ENCODE assay signal across 1 cellular context in the genomic region with DNA sequence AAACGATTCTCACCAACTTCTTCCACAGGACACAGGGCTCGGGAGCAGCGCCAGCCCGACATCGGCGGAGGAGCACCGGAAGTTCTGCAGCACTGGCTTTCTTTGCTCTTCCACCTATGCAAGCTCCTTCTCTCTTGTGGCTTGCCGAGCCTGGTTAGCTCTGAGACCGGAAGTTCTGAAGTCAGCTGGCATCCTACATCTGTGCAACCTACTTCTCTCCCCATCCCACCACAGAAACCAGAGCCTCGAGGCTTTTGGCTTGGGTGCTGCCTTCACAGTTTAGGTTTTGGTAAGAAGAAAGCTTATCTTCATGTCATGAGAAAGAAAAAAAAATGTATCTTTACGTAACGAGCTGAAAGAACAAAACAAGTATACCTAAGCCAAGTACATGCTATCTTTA.
TF ChIP-seq lines count a peak whose summit lies in the region.

No MANE protein-coding gene starts in this region.

TF ChIP-seq in GM12878, 131 proteins besides CTCF, POLR2A, EP300 and RAD21 (continued from another document and continues in another):
- TF ChIP-seq, protein P1, sequence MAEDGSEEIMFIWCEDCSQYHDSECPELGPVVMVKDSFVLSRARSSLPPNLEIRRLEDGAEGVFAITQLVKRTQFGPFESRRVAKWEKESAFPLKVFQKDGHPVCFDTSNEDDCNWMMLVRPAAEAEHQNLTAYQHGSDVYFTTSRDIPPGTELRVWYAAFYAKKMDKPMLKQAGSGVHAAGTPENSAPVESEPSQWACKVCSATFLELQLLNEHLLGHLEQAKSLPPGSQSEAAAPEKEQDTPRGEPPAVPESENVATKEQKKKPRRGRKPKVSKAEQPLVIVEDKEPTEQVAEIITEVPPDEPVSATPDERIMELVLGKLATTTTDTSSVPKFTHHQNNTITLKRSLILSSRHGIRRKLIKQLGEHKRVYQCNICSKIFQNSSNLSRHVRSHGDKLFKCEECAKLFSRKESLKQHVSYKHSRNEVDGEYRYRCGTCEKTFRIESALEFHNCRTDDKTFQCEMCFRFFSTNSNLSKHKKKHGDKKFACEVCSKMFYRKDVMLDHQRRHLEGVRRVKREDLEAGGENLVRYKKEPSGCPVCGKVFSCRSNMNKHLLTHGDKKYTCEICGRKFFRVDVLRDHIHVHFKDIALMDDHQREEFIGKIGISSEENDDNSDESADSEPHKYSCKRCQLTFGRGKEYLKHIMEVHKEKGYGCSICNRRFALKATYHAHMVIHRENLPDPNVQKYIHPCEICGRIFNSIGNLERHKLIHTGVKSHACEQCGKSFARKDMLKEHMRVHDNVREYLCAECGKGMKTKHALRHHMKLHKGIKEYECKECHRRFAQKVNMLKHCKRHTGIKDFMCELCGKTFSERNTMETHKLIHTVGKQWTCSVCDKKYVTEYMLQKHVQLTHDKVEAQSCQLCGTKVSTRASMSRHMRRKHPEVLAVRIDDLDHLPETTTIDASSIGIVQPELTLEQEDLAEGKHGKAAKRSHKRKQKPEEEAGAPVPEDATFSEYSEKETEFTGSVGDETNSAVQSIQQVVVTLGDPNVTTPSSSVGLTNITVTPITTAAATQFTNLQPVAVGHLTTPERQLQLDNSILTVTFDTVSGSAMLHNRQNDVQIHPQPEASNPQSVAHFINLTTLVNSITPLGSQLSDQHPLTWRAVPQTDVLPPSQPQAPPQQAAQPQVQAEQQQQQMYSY (CRISPR knock-in tag; IDR thresholded peaks at IDR 0.05): no peak
- TF ChIP-seq CBFB (IDR thresholded peaks at IDR 0.05; ENCODE audit: low read depth) (peak; percentile 96), BACH1 (IDR thresholded peaks at IDR 0.05; ENCODE audit: borderline replicate concordance) (no peak; the same call in 1 of the 2 replicates), MEF2A (IDR thresholded peaks at IDR 0.05; ENCODE audit: insufficient read depth, low read depth, low read length) (peak; percentile 58; the same call in 1 of the 2 replicates), RELA (IDR thresholded peaks at IDR 0.05; ENCODE audit: borderline replicate concordance, partially characterized antibody) (no peak), MYC (IDR thresholded peaks at IDR 0.05; ENCODE audit: insufficient read depth, insufficient read length, insufficient replicate concordance, low read length, severe bottlenecking) (no peak), NFXL1 (IDR thresholded peaks at IDR 0.05; ENCODE audit: borderline replicate concordance) (no peak), CEBPB (IDR thresholded peaks at IDR 0.05; ENCODE audit: borderline replicate concordance in 1 of 2, low read depth in 2 of 2, low read length in 2 of 2) (no peak; a peak in 1 of 4 replicates), ZBED1 (IDR thresholded peaks at IDR 0.05; ENCODE audit: borderline replicate concordance) (no peak; the same call in 1 of the 2 replicates), RUNX3 (IDR thresholded peaks at IDR 0.05; ENCODE audit: low read length) (peak; percentile 99), MYB (IDR thresholded peaks at IDR 0.05; ENCODE audit: borderline replicate concordance, low read depth, low read length) (no peak), SUPT20H (IDR thresholded peaks at IDR 0.05; ENCODE audit: borderline replicate concordance, control insufficient read depth, low read depth, low read length) (no peak), SUZ12 (IDR thresholded peaks at IDR 0.05; ENCODE audit: unreplicated experiment) (no peak), ZNF24 (IDR thresholded peaks at IDR 0.05) (no peak), ZZZ3 (IDR thresholded peaks at IDR 0.05; ENCODE audit: control insufficient read depth, insufficient read length, low read depth) (no peak), CBX5 (IDR thresholded peaks at IDR 0.05; ENCODE audit: low read depth) (peak; percentile 86), GABPA (IDR thresholded peaks at IDR 0.05; ENCODE audit: low read depth) (peak; percentile 90), EZH2 (IDR thresholded peaks at IDR 0.05; ENCODE audit: borderline replicate concordance, control insufficient read depth, low read depth, low read length) (no peak), CHD4 (IDR thresholded peaks at IDR 0.05) (no peak), RAD51 (IDR thresholded peaks at IDR 0.05) (peak; percentile 70; the same call in 1 of the 2 replicates), SMAD5 (IDR thresholded peaks at IDR 0.05; ENCODE audit: low read depth) (no peak), TAF1 (IDR thresholded peaks at IDR 0.05; ENCODE audit: borderline replicate concordance, low read depth, low read length) (peak; percentile 89), SREBF2 (IDR thresholded peaks at IDR 0.05; ENCODE audit: low read length) (no peak), ZNF207 (IDR thresholded peaks at IDR 0.05; ENCODE audit: borderline replicate concordance) (no peak), NBN (IDR thresholded peaks at IDR 0.05) (peak; percentile 77), FOXM1 (IDR thresholded peaks at IDR 0.05; ENCODE audit: low read depth, low read length) (peak; percentile 81), ZNF217 (IDR thresholded peaks at IDR 0.05) (no peak), IRF4 (IDR thresholded peaks at IDR 0.05; ENCODE audit: low read depth, low read length) (peak; percentile 60), SREBF1 (IDR thresholded peaks at IDR 0.05; ENCODE audit: low read length) (no peak)
- TF ChIP-seq, protein P2, sequence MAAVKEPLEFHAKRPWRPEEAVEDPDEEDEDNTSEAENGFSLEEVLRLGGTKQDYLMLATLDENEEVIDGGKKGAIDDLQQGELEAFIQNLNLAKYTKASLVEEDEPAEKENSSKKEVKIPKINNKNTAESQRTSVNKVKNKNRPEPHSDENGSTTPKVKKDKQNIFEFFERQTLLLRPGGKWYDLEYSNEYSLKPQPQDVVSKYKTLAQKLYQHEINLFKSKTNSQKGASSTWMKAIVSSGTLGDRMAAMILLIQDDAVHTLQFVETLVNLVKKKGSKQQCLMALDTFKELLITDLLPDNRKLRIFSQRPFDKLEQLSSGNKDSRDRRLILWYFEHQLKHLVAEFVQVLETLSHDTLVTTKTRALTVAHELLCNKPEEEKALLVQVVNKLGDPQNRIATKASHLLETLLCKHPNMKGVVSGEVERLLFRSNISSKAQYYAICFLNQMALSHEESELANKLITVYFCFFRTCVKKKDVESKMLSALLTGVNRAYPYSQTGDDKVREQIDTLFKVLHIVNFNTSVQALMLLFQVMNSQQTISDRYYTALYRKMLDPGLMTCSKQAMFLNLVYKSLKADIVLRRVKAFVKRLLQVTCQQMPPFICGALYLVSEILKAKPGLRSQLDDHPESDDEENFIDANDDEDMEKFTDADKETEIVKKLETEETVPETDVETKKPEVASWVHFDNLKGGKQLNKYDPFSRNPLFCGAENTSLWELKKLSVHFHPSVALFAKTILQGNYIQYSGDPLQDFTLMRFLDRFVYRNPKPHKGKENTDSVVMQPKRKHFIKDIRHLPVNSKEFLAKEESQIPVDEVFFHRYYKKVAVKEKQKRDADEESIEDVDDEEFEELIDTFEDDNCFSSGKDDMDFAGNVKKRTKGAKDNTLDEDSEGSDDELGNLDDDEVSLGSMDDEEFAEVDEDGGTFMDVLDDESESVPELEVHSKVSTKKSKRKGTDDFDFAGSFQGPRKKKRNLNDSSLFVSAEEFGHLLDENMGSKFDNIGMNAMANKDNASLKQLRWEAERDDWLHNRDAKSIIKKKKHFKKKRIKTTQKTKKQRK (IDR thresholded peaks at IDR 0.05; ENCODE audit: low read depth, low read length): no peak
- TF ChIP-seq, protein P3, sequence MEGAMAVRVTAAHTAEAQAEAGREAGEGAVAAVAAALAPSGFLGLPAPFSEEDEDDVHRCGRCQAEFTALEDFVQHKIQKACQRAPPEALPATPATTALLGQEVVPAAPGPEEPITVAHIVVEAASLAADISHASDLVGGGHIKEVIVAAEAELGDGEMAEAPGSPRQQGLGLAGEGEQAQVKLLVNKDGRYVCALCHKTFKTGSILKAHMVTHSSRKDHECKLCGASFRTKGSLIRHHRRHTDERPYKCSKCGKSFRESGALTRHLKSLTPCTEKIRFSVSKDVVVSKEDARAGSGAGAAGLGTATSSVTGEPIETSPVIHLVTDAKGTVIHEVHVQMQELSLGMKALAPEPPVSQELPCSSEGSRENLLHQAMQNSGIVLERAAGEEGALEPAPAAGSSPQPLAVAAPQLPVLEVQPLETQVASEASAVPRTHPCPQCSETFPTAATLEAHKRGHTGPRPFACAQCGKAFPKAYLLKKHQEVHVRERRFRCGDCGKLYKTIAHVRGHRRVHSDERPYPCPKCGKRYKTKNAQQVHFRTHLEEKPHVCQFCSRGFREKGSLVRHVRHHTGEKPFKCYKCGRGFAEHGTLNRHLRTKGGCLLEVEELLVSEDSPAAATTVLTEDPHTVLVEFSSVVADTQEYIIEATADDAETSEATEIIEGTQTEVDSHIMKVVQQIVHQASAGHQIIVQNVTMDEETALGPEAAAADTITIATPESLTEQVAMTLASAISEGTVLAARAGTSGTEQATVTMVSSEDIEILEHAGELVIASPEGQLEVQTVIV (IDR thresholded peaks at IDR 0.05; ENCODE audit: borderline replicate concordance, partially characterized antibody): no peak
- TF ChIP-seq, protein P4, sequence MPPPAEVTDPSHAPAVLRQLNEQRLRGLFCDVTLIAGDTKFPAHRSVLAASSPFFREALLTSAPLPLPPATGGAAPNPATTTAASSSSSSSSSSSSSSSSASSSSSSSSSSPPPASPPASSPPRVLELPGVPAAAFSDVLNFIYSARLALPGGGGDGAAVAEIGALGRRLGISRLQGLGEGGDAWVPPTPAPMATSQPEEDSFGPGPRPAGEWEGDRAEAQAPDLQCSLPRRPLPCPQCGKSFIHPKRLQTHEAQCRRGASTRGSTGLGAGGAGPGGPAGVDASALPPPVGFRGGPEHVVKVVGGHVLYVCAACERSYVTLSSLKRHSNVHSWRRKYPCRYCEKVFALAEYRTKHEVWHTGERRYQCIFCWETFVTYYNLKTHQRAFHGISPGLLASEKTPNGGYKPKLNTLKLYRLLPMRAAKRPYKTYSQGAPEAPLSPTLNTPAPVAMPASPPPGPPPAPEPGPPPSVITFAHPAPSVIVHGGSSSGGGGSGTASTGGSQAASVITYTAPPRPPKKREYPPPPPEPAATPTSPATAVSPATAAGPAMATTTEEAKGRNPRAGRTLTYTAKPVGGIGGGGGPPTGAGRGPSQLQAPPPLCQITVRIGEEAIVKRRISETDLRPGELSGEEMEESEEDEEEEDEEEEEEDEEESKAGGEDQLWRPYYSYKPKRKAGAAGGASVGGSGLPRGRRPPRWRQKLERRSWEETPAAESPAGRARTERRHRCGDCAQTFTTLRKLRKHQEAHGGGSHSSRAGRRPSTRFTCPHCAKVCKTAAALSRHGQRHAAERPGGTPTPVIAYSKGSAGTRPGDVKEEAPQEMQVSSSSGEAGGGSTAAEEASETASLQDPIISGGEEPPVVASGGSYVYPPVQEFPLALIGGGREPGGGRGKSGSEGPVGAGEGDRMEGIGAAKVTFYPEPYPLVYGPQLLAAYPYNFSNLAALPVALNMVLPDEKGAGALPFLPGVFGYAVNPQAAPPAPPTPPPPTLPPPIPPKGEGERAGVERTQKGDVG (CRISPR knock-in tag; IDR thresholded peaks at IDR 0.05): no peak
- TF ChIP-seq, protein P5, sequence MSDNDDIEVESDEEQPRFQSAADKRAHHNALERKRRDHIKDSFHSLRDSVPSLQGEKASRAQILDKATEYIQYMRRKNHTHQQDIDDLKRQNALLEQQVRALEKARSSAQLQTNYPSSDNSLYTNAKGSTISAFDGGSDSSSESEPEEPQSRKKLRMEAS (IDR thresholded peaks at IDR 0.05; ENCODE audit: low read depth, low read length): peak; percentile 57; the same call in 1 of the 2 replicates
- TF ChIP-seq, protein P6, sequence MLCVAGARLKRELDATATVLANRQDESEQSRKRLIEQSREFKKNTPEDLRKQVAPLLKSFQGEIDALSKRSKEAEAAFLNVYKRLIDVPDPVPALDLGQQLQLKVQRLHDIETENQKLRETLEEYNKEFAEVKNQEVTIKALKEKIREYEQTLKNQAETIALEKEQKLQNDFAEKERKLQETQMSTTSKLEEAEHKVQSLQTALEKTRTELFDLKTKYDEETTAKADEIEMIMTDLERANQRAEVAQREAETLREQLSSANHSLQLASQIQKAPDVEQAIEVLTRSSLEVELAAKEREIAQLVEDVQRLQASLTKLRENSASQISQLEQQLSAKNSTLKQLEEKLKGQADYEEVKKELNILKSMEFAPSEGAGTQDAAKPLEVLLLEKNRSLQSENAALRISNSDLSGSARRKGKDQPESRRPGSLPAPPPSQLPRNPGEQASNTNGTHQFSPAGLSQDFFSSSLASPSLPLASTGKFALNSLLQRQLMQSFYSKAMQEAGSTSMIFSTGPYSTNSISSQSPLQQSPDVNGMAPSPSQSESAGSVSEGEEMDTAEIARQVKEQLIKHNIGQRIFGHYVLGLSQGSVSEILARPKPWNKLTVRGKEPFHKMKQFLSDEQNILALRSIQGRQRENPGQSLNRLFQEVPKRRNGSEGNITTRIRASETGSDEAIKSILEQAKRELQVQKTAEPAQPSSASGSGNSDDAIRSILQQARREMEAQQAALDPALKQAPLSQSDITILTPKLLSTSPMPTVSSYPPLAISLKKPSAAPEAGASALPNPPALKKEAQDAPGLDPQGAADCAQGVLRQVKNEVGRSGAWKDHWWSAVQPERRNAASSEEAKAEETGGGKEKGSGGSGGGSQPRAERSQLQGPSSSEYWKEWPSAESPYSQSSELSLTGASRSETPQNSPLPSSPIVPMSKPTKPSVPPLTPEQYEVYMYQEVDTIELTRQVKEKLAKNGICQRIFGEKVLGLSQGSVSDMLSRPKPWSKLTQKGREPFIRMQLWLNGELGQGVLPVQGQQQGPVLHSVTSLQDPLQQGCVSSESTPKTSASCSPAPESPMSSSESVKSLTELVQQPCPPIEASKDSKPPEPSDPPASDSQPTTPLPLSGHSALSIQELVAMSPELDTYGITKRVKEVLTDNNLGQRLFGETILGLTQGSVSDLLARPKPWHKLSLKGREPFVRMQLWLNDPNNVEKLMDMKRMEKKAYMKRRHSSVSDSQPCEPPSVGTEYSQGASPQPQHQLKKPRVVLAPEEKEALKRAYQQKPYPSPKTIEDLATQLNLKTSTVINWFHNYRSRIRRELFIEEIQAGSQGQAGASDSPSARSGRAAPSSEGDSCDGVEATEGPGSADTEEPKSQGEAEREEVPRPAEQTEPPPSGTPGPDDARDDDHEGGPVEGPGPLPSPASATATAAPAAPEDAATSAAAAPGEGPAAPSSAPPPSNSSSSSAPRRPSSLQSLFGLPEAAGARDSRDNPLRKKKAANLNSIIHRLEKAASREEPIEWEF (IDR thresholded peaks at IDR 0.05; ENCODE audit: insufficient replicate concordance, low read depth, low read length): peak; percentile 80
- TF ChIP-seq, protein P7, sequence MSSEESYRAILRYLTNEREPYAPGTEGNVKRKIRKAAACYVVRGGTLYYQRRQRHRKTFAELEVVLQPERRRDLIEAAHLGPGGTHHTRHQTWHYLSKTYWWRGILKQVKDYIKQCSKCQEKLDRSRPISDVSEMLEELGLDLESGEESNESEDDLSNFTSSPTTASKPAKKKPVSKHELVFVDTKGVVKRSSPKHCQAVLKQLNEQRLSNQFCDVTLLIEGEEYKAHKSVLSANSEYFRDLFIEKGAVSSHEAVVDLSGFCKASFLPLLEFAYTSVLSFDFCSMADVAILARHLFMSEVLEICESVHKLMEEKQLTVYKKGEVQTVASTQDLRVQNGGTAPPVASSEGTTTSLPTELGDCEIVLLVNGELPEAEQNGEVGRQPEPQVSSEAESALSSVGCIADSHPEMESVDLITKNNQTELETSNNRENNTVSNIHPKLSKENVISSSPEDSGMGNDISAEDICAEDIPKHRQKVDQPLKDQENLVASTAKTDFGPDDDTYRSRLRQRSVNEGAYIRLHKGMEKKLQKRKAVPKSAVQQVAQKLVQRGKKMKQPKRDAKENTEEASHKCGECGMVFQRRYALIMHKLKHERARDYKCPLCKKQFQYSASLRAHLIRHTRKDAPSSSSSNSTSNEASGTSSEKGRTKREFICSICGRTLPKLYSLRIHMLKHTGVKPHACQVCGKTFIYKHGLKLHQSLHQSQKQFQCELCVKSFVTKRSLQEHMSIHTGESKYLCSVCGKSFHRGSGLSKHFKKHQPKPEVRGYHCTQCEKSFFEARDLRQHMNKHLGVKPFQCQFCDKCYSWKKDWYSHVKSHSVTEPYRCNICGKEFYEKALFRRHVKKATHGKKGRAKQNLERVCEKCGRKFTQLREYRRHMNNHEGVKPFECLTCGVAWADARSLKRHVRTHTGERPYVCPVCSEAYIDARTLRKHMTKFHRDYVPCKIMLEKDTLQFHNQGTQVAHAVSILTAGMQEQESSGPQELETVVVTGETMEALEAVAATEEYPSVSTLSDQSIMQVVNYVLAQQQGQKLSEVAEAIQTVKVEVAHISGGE (CRISPR knock-in tag; IDR thresholded peaks at IDR 0.05): peak; percentile 65
